ENCODE assay signal across 8 cellular contexts in genomic region chrX:23694606-23695005, GRCh38. TPM values are rescaled to one million over a fixed set of nuclear protein-coding genes. Genes with fewer than 3 reads are reported as not detected.
DNase-seq lines count a peak whose midpoint lies in the region; ATAC-seq, FAIRE-seq and TF ChIP-seq lines count a peak whose summit lies in the region.

No MANE protein-coding gene starts in this region.

- TF ChIP-seq CTCF in GM12873 (IDR thresholded peaks at IDR 0.05; ENCODE audit: insufficient read depth, low read depth, low read length, missing control alignments), result peak; percentile 69
- TF ChIP-seq CTCF in astrocyte of the spinal cord (IDR thresholded peaks at IDR 0.05; ENCODE audit: low read depth, low read length), result peak; percentile 59

- in situ Hi-C loops in astrocyte of the spinal cord (cut with HindIII; ENCODE audit: low sequenced_read_pairs), result no loop called here

- H3K27me3 ChIP-seq in SJCRH30, result no peaks in the 10 kb centered on the region

- H3K27ac ChIP-seq in SJCRH30, result no peak overlapping the region

- no peak for ATAC-seq in GM19035 (IDR thresholded peaks at IDR 0.05; ENCODE audit: unreplicated experiment)

- peak; percentile 75 for FAIRE-seq in HTR-8/SVneo (lab: Jason Lieb, UNC)

- no peaks in the 10 kb centered on the region for H3K36me3 ChIP-seq in SJCRH30

- H3K9me3 ChIP-seq in SJCRH30 (replicated peaks), result no peaks in the 10 kb centered on the region

- H3K4me1 ChIP-seq in SJCRH30, result no peaks in the 10 kb centered on the region

- H3K4me3 ChIP-seq in SJCRH30 (no peak overlapping the region), astrocyte of the spinal cord (ENCODE audit: low read depth, low read length) (no peak overlapping the region)

- DNase-seq in AG08395 (ENCODE audit: low spot score) (peak; percentile 60), HTR-8/SVneo (ENCODE audit: insufficient read length, low spot score) (peak; percentile 76), SJCRH30 (peak; percentile 40 to 75), astrocyte of the spinal cord (ENCODE audit: low read depth, low spot score) (peak; percentile 54), iPS-NIHi7 (ENCODE audit: extremely low spot score) (peak; percentile 70)
- DNase-seq in stimulated activated CD4-positive, alpha-beta T cell treated with anti-CD3 and anti-CD28 coated beads, Interleukin-12 subunit alpha, Interleukin-12 subunit beta, amount 100 ng/mL, for 4 hours, result peak; percentile 6

RNA-seq across cellular contexts. Expression of gene PRDX4, which starts 27.3 kb away (rescaled TPM):
- 183 and 196 TPM in 2 replicates for total RNA-seq in SJCRH30 (2014; rRNA removed; shearing (Covaris generic))

RNA-seq across cellular contexts. Expression of gene ACOT9, which starts 48.5 kb away (rescaled TPM):
- 75.4 and 82.3 TPM in 2 replicates for total RNA-seq in SJCRH30 (2014; rRNA removed; shearing (Covaris generic))

Comparison
In these comparisons a context has a peak if more than half of its experiments do, and no peak if none do; other contexts are left out.
1. DNase-seq: peak in every context shown above with its lines; median percentile 76 in HTR-8/SVneo; 70 in iPS-NIHi7; 60 in AG08395; 58 in SJCRH30; 54 in astrocyte of the spinal cord; 6 in stimulated activated CD4-positive, alpha-beta T cell treated with anti-CD3 and anti-CD28 coated beads, Interleukin-12 subunit alpha, Interleukin-12 subunit beta, amount 100 ng/mL, for 4 hours.